Comparison of ENCODE assay signal across 8 cellular contexts in genomic region chr7:55557666-55558188, GRCh38. TPM values are rescaled to one million over a fixed set of nuclear protein-coding genes. Genes with fewer than 3 reads are reported as not detected.
DNase-seq lines count a peak whose midpoint lies in the region; ATAC-seq, FAIRE-seq and TF ChIP-seq lines count a peak whose summit lies in the region.

No MANE protein-coding gene starts in this region.

- no peaks in the 10 kb centered on the region for H3F3A ChIP-seq in Loucy (ENCODE audit: low read depth)

- no peak overlapping the region for H2AFZ ChIP-seq in Loucy (ENCODE audit: low read length)

- H3K4me1 ChIP-seq in Loucy (ENCODE audit: insufficient read depth, low read length, poor library complexity, severe bottlenecking), result peaks cover 21% of the 10 kb centered on the region

- no peaks in the 10 kb centered on the region for H3K36me3 Mint-ChIP-seq in natural killer cell

- no peak overlapping the region for H3K4me3 ChIP-seq in H7 (ENCODE audit: insufficient read depth, low read depth, low read length)
- H3K4me3 ChIP-seq in Loucy (ENCODE audit: low read length, poor library complexity, severe bottlenecking), result no peak overlapping the region

- H3K27ac Mint-ChIP-seq in natural killer cell, result peak overlapping the region; percentile 71 to 79

- intact Hi-C loops in natural killer cell (cut with micrococcal nuclease), result no loop called here

- no peaks in the 10 kb centered on the region for H3K9me2 ChIP-seq in Loucy (replicated peaks; ENCODE audit: low read depth, low read length)

- H3K36me3 ChIP-seq in H7 (replicated peaks; ENCODE audit: control insufficient read depth, insufficient read depth, low read length) (no peaks in the 10 kb centered on the region), Loucy (ENCODE audit: insufficient read depth, low read length) (peaks cover 20% of the 10 kb centered on the region; the same call in 1 of the 2 replicates)

- H3K4me2 ChIP-seq in Loucy (ENCODE audit: low read depth, low read length, poor library complexity, severe bottlenecking), result peak overlapping the region; percentile 25

- peaks cover 83% of the 10 kb centered on the region for H4K20me1 ChIP-seq in Loucy (ENCODE audit: insufficient read depth, low read length, poor library complexity, severe bottlenecking)

- no peaks in the 10 kb centered on the region for H3K9me3 ChIP-seq in Loucy (ENCODE audit: insufficient read depth, low read depth, low read length)

- H3K79me2 ChIP-seq in Loucy (ENCODE audit: insufficient read depth, low read length), result peaks cover 100% of the 10 kb centered on the region

- peaks cover 97 to 98% of the 10 kb centered on the region in 2 donors for H3K4me1 Mint-ChIP-seq in natural killer cell

- H3K27me3 ChIP-seq in H7 (ENCODE audit: control insufficient read depth, insufficient read depth, low read length), result no peaks in the 10 kb centered on the region
- no peaks in the 10 kb centered on the region for H3K27me3 ChIP-seq in Loucy (ENCODE audit: insufficient read depth, low read length, poor library complexity, severe bottlenecking)

- peak; percentile 26 for DNase-seq in NOMO-1 treated with DMSO at 0.1 percent for 48 hours (lab: John Stamatoyannopoulos, UW; ENCODE audit: unreplicated experiment)
- no peak for DNase-seq in NOMO-1 treated with dmso at 0.1 percent for 144 hours (lab: John Stamatoyannopoulos, UW; ENCODE audit: unreplicated experiment)
- DNase-seq in H7, result peak; percentile 67
- DNase-seq in natural killer cell, result no peak
- no peak for DNase-seq in hypothalamus (lab: John Stamatoyannopoulos, UW)
- no peak for DNase-seq in kidney tubule cell (ENCODE audit: low spot score)
- DNase-seq in RCC 7860 (ENCODE audit: low spot score), result no peak

- H3K27me3 Mint-ChIP-seq in natural killer cell (ENCODE audit: low read depth in 2 of 2), result no peaks in the 10 kb centered on the region

- FAIRE-seq in RCC 7860 (lab: Jason Lieb, UNC), result no peak

- peak in 1 of 3 donors; percentile 55 for ATAC-seq in natural killer cell

- no peaks in the 10 kb centered on the region for H3K9me3 Mint-ChIP-seq in natural killer cell

- peak overlapping the region; percentile 33 for H3K4me3 Mint-ChIP-seq in natural killer cell

- H3K9ac ChIP-seq in Loucy (ENCODE audit: low read depth, low read length, poor library complexity, severe bottlenecking), result no peak overlapping the region

- TF ChIP-seq CTCF in Loucy (conservative IDR thresholded peaks at IDR 0.05; ENCODE audit: low read length) (no peak), natural killer cell (IDR thresholded peaks at IDR 0.05) (no peak)

RNA-seq across cellular contexts. Expression of gene VOPP1, which starts 14.6 kb away (rescaled TPM):
- total RNA-seq in H7 (2014; rRNA removed; shearing (Covaris generic)), result 87.1 and 103 TPM in 2 replicates
- 100 to 1,000 TPM in 2 of 3 donors, 10 to 100 TPM in 1; 79.3 to 115 (median 110) TPM for total RNA-seq in natural killer cell

Comparison
In these comparisons a context has a peak if more than half of its experiments do, and no peak if none do; other contexts are left out.
1. DNase-seq: peak in NOMO-1 treated with DMSO at 0.1 percent for 48 hours (single experiment) and H7 (single experiment); none in NOMO-1 treated with dmso at 0.1 percent for 144 hours (single experiment), natural killer cell (single experiment), hypothalamus (0 of 51), kidney tubule cell (single experiment) and RCC 7860 (single experiment).